27 cellular contexts compared by ENCODE assay signal in genomic region chr4:25878676-25879075, GRCh38. TPM values are rescaled to one million over a fixed set of nuclear protein-coding genes. Genes with fewer than 3 reads are reported as not detected.
DNase-seq lines count a peak whose midpoint lies in the region; ATAC-seq and TF ChIP-seq lines count a peak whose summit lies in the region.
"Had no signal": no experiment of that assay in that cellular context is flagged by ENCODE, and none has a peak within 500 bp of the region (broad histone marks: within the 10 kb centered on the region; RNA-seq: fewer than 3 reads in every experiment).

No MANE protein-coding gene starts in this region.

- no peaks in the 10 kb centered on the region for H3K36me3 ChIP-seq in BLaER1 treated with 17β-estradiol and CSF1 and Interleukin-3, amounts not matched to agents 10 nM and 100 nM
- H3K36me3 ChIP-seq in Karpas-422 (ENCODE audit: insufficient read depth, low read length) (no peaks in the 10 kb centered on the region), OCI-LY3 (replicated peaks; ENCODE audit: low read depth, low read length) (no peaks in the 10 kb centered on the region), mesenchymal stem cell (ENCODE audit: control insufficient read depth in 1 of 2, insufficient read depth in 2 of 2, low read depth in 1 of 2, low read length in 2 of 2) (no peaks in the 10 kb centered on the region), adrenal gland (replicated peaks in 1 of 2) (no peaks in the 10 kb centered on the region), upper lobe of right lung (no peaks in the 10 kb centered on the region)
- H3K36me3 ChIP-seq: BE2C, thoracic aorta, vagina had no signal

- no peak overlapping the region for H3K9ac ChIP-seq in BLaER1 treated with 17β-estradiol and CSF1 and Interleukin-3, amounts not matched to agents 10 nM and 100 nM
- H3K9ac ChIP-seq in Karpas-422 (ENCODE audit: low read length), result peak overlapping the region; percentile 67
- H3K9ac ChIP-seq in OCI-LY3 (ENCODE audit: low read length), result peak overlapping the region; percentile 64
- no peak overlapping the region for H3K9ac ChIP-seq in mesenchymal stem cell (ENCODE audit: low read length)

- no peaks in the 10 kb centered on the region for H3K4me1 Mint-ChIP-seq in activated T-cell treated with anti-CD3 and anti-CD28 coated beads, Interleukin-2, amount 50 U/mL, for 4 hours (ENCODE audit: low read depth)
- H3K4me1 Mint-ChIP-seq: activated naive CD4-positive, alpha-beta T cell treated with anti-CD3 and anti-CD28 coated beads, Interleukin-2, amount 10 ng/mL, durations not matched to agents 7 days and 5 days; T-cell had no signal

- no peak overlapping the region for H3K18ac ChIP-seq in mesenchymal stem cell (ENCODE audit: low read depth in 1 of 2, low read length in 2 of 2)

- 68% methylated on average over 7 of the region's 9 CpGs for WGBS in mesenchymal stem cell
- 46 to 64% (median 50%) methylated on average over 9 of the region's 9 CpGs for WGBS in adrenal gland, 4 donors

- no peak overlapping the region for H3K4ac ChIP-seq in mesenchymal stem cell (ENCODE audit: low read depth in 1 of 2, low read length in 2 of 2)

- no peaks in the 10 kb centered on the region for H3K79me2 ChIP-seq in Karpas-422 (ENCODE audit: low read length)
- no peaks in the 10 kb centered on the region for H3K79me2 ChIP-seq in OCI-LY3 (ENCODE audit: low read length)

- DNase-seq in Karpas-422, result peak; percentile 94
- DNase-seq in mesenchymal stem cell, result no peak
- no peak for DNase-seq in activated T-cell treated with anti-CD3 and anti-CD28 coated beads, Interleukin-2, amount 50 U/mL, for 4 hours
- DNase-seq in adrenal gland, result no peak
- DNase-seq in upper lobe of right lung, result no peak
- DNase-seq: activated CD4-positive, alpha-beta T cell treated with anti-CD3 and anti-CD28 coated beads, Interleukin-2, amount 50 U/mL, for 4 hours; activated naive CD4-positive, alpha-beta T cell treated with anti-CD3 and anti-CD28 coated beads, Interleukin-2, amount 10 ng/mL, durations not matched to agents 7 days and 5 days; amniotic stem cell; BE2C; DMS53; GDM1; HFFc6; left ventricle myocardium superior; midbrain; NCI-H1105 treated with DMSO at 0.1 percent for 48 hours; NCI-H2081; NCI-H226; NCI-H69; SHP77 treated with DMSO at 0.1 percent for 48 hours had no signal

- no peak overlapping the region for H2AK5ac ChIP-seq in mesenchymal stem cell (ENCODE audit: low read length, severe bottlenecking)

- TF ChIP-seq CTCF in OCI-LY3 (IDR thresholded peaks at IDR 0.05; ENCODE audit: low read depth, low read length) (no peak), adrenal gland (IDR thresholded peaks at IDR 0.05) (no peak), upper lobe of right lung (IDR thresholded peaks at IDR 0.05) (no peak)

- no peak overlapping the region for H3K4me3 Mint-ChIP-seq in activated T-cell treated with anti-CD3 and anti-CD28 coated beads, Interleukin-2, amount 50 U/mL, for 4 hours
- H3K4me3 Mint-ChIP-seq: activated naive CD4-positive, alpha-beta T cell treated with anti-CD3 and anti-CD28 coated beads, Interleukin-2, amount 10 ng/mL, durations not matched to agents 7 days and 5 days; HFFc6; natural killer cell treated with Interleukin-12 subunit alpha and Interleukin-12 subunit beta and Interleukin-15 and Interleukin-18, amount 100 ng/mL, for 72 hours; stimulated activated naive CD8-positive, alpha-beta T cell treated with anti-CD3 and anti-CD28 coated beads, Interleukin-15, Interleukin-2, amounts not matched to agents 100 ng/mL and 50 ng/mL, for 24 hours; T-cell had no signal

- no peak overlapping the region for H3K27ac ChIP-seq in BLaER1 treated with 17β-estradiol and CSF1 and Interleukin-3, amounts not matched to agents 10 nM and 100 nM
- H3K27ac ChIP-seq in Karpas-422 (ENCODE audit: low read length) (peak overlapping the region; percentile 99), OCI-LY3 (ENCODE audit: low read length) (peak overlapping the region; percentile 97), mesenchymal stem cell (ENCODE audit: low read length, poor library complexity, severe bottlenecking) (no peak overlapping the region), adrenal gland (no peak overlapping the region), upper lobe of right lung (no peak overlapping the region)
- H3K27ac ChIP-seq: thoracic aorta, vagina had no signal

- no peaks in the 10 kb centered on the region for H3K79me1 ChIP-seq in mesenchymal stem cell (replicated peaks; ENCODE audit: low read length, poor library complexity, severe bottlenecking)

- no peak overlapping the region for H4K91ac ChIP-seq in mesenchymal stem cell (ENCODE audit: low read length)

- peaks cover 27 to 68% (median 42%) of the 10 kb centered on the region in 10 experiments for H3K4me1 ChIP-seq in BLaER1 treated with 17β-estradiol and CSF1 and Interleukin-3, amounts not matched to agents 10 nM and 100 nM
- H3K4me1 ChIP-seq in Karpas-422 (ENCODE audit: low read length) (peaks cover 83% of the 10 kb centered on the region), OCI-LY3 (ENCODE audit: low read length) (peaks cover 80% of the 10 kb centered on the region), mesenchymal stem cell (ENCODE audit: control insufficient read depth, insufficient read depth, low read depth, low read length) (no peaks in the 10 kb centered on the region), adrenal gland (replicated peaks in 1 of 2) (peaks cover 0 to 5% of the 10 kb centered on the region in 2 donors), upper lobe of right lung (peaks cover 5% of the 10 kb centered on the region)
- H3K4me1 ChIP-seq: BE2C, vagina had no signal

- no peak for ATAC-seq in activated T-cell treated with anti-CD3 and anti-CD28 coated beads, Interleukin-2, amount 50 U/mL, for 4 hours
- no peak for ATAC-seq in HG03342 (IDR thresholded peaks at IDR 0.05; ENCODE audit: unreplicated experiment)
- ATAC-seq in upper lobe of right lung, result no peak
- ATAC-seq: natural killer cell treated with Interleukin-12 subunit alpha and Interleukin-12 subunit beta and Interleukin-15 and Interleukin-18, amount 100 ng/mL, for 72 hours; T-cell had no signal

- H3K36me3 Mint-ChIP-seq in activated T-cell treated with anti-CD3 and anti-CD28 coated beads, Interleukin-2, amount 50 U/mL, for 4 hours (ENCODE audit: insufficient read depth), result peaks cover 3% of the 10 kb centered on the region
- H3K36me3 Mint-ChIP-seq: activated naive CD4-positive, alpha-beta T cell treated with anti-CD3 and anti-CD28 coated beads, Interleukin-2, amount 10 ng/mL, durations not matched to agents 7 days and 5 days had no signal

- intact Hi-C loops in adrenal gland (cut with DNase I) (no loop called here), upper lobe of right lung (cut with DNase I) (no loop called here)

- no peak overlapping the region for H3K23ac ChIP-seq in mesenchymal stem cell (ENCODE audit: low read length in 2 of 2)

- no peaks in the 10 kb centered on the region for H3K9me2 ChIP-seq in Karpas-422 (replicated peaks; ENCODE audit: insufficient read depth, low read length)

- H3K4me2 ChIP-seq in BLaER1 treated with 17β-estradiol and CSF1 and Interleukin-3, amounts not matched to agents 10 nM and 100 nM, result peak overlapping the region in 8 of 11 experiments; percentile 4 to 76 (median 20); a peak in 11 of 22 replicates
- H3K4me2 ChIP-seq in Karpas-422 (ENCODE audit: low read depth, low read length, poor library complexity, severe bottlenecking) (peak overlapping the region; percentile 76), OCI-LY3 (ENCODE audit: low read length) (peak overlapping the region; percentile 69), mesenchymal stem cell (ENCODE audit: low read length, poor library complexity, severe bottlenecking) (no peak overlapping the region)

- peak overlapping the region; percentile 14 for H4K8ac ChIP-seq in mesenchymal stem cell (ENCODE audit: low read length)

- H3K4me3 ChIP-seq in BLaER1 treated with 17β-estradiol and CSF1 and Interleukin-3, amounts not matched to agents 10 nM and 100 nM, result no peak overlapping the region
- H3K4me3 ChIP-seq in Karpas-422 (ENCODE audit: low read length), result peak overlapping the region; percentile 48
- H3K4me3 ChIP-seq in OCI-LY3 (ENCODE audit: low read length), result peak overlapping the region; percentile 36
- no peak overlapping the region for H3K4me3 ChIP-seq in mesenchymal stem cell (ENCODE audit: insufficient read depth in 1 of 2, low read depth in 1 of 2, low read length in 2 of 2)
- no peak overlapping the region for H3K4me3 ChIP-seq in adrenal gland
- no peak overlapping the region for H3K4me3 ChIP-seq in upper lobe of right lung
- H3K4me3 ChIP-seq: thoracic aorta, vagina had no signal

- no peaks in the 10 kb centered on the region for H3K27me3 ChIP-seq in BLaER1 treated with 17β-estradiol and CSF1 and Interleukin-3, amounts not matched to agents 10 nM and 100 nM
- no peaks in the 10 kb centered on the region for H3K27me3 ChIP-seq in Karpas-422 (ENCODE audit: low read length)
- no peaks in the 10 kb centered on the region for H3K27me3 ChIP-seq in OCI-LY3 (ENCODE audit: low read depth, low read length)
- H3K27me3 ChIP-seq in mesenchymal stem cell (ENCODE audit: control insufficient read depth in 1 of 2, insufficient read depth in 1 of 2, low read length in 2 of 2), result no peaks in the 10 kb centered on the region
- H3K27me3 ChIP-seq in adrenal gland, result no peaks in the 10 kb centered on the region
- no peaks in the 10 kb centered on the region for H3K27me3 ChIP-seq in upper lobe of right lung
- H3K27me3 ChIP-seq: vagina had no signal

- H2BK120ac ChIP-seq in mesenchymal stem cell (ENCODE audit: low read depth, low read length), result no peak overlapping the region

- H3K9me3 Mint-ChIP-seq in activated T-cell treated with anti-CD3 and anti-CD28 coated beads, Interleukin-2, amount 50 U/mL, for 4 hours, result no peaks in the 10 kb centered on the region
- H3K9me3 Mint-ChIP-seq: activated naive CD4-positive, alpha-beta T cell treated with anti-CD3 and anti-CD28 coated beads, Interleukin-2, amount 10 ng/mL, durations not matched to agents 7 days and 5 days; HFFc6; natural killer cell treated with Interleukin-12 subunit alpha and Interleukin-12 subunit beta and Interleukin-15 and Interleukin-18, amount 100 ng/mL, for 72 hours; stimulated activated naive CD8-positive, alpha-beta T cell treated with anti-CD3 and anti-CD28 coated beads, Interleukin-15, Interleukin-2, amounts not matched to agents 100 ng/mL and 50 ng/mL, for 24 hours had no signal

- TF ChIP-seq POLR2A in adrenal gland (IDR thresholded peaks at IDR 0.05), result no peak

- H2BK5ac ChIP-seq in mesenchymal stem cell (ENCODE audit: low read depth, low read length, poor library complexity, severe bottlenecking), result no peak overlapping the region

- H2AFZ ChIP-seq in Karpas-422 (ENCODE audit: low read length) (no peak overlapping the region), OCI-LY3 (ENCODE audit: low read depth, low read length) (no peak overlapping the region; the same call in 1 of the 2 replicates), mesenchymal stem cell (ENCODE audit: low read depth, low read length) (no peak overlapping the region)

- H2BK15ac ChIP-seq in mesenchymal stem cell (ENCODE audit: low read depth, poor library complexity, severe bottlenecking), result no peak overlapping the region

- H2BK12ac ChIP-seq in mesenchymal stem cell (ENCODE audit: low read length in 2 of 2), result no peak overlapping the region

- no peaks in the 10 kb centered on the region for H3K9me3 ChIP-seq in BLaER1 treated with 17β-estradiol and CSF1 and Interleukin-3, amounts not matched to agents 10 nM and 100 nM (replicated peaks in 1 of 11)
- H3K9me3 ChIP-seq in Karpas-422 (ENCODE audit: low read length), result no peaks in the 10 kb centered on the region
- no peaks in the 10 kb centered on the region for H3K9me3 ChIP-seq in OCI-LY3 (ENCODE audit: insufficient read depth, low read length)
- H3K9me3 ChIP-seq in mesenchymal stem cell (ENCODE audit: control insufficient read depth, low read length), result no peaks in the 10 kb centered on the region
- H3K9me3 ChIP-seq in adrenal gland (replicated peaks in 1 of 3), result no peaks in the 10 kb centered on the region
- no peaks in the 10 kb centered on the region for H3K9me3 ChIP-seq in upper lobe of right lung
- H3K9me3 ChIP-seq: BE2C, thoracic aorta, vagina had no signal

- no peak overlapping the region for H3K14ac ChIP-seq in mesenchymal stem cell (ENCODE audit: low read length in 2 of 2)

- H3K27me3 Mint-ChIP-seq in activated T-cell treated with anti-CD3 and anti-CD28 coated beads, Interleukin-2, amount 50 U/mL, for 4 hours (ENCODE audit: low read depth), result no peaks in the 10 kb centered on the region
- H3K27me3 Mint-ChIP-seq: activated naive CD4-positive, alpha-beta T cell treated with anti-CD3 and anti-CD28 coated beads, Interleukin-2, amount 10 ng/mL, durations not matched to agents 7 days and 5 days had no signal

- no peaks in the 10 kb centered on the region for H4K20me1 ChIP-seq in BLaER1 treated with 17β-estradiol and CSF1 and Interleukin-3, amounts not matched to agents 10 nM and 100 nM
- H4K20me1 ChIP-seq in Karpas-422 (ENCODE audit: insufficient read depth, low read depth, low read length) (no peaks in the 10 kb centered on the region), OCI-LY3 (ENCODE audit: insufficient read depth, low read length) (no peaks in the 10 kb centered on the region)

RNA-seq across cellular contexts. Expression of gene SEL1L3, which starts 15.9 kb away (rescaled TPM):
- 222 and 271 TPM in 2 replicates for total RNA-seq in Karpas-422 (2014; rRNA removed; shearing (Covaris generic); ENCODE audit: low replicate concordance)
- 27.4 TPM for polyA plus RNA-seq in mesenchymal stem cell (2013, experiment 1 of 2)
- 25.2 TPM for polyA plus RNA-seq in mesenchymal stem cell (2013, experiment 2 of 2)
- 10 to 100 TPM; 13.7 to 21.9 (median 19.1) TPM for total RNA-seq in activated T-cell treated with anti-CD3 and anti-CD28 coated beads, Interleukin-2, amount 50 U/mL, for 4 hours
- total RNA-seq in adrenal gland (10 to 100 TPM in 4 of 8 donors, 1 to 10 TPM in 4; 2.3 to 23.7 (median 8.6) TPM), upper lobe of right lung (69.2 TPM)
- polyA plus RNA-seq in adrenal gland, result 10 to 100 TPM in 1 of 3 donors, 1 to 10 TPM in 2; 2.7 to 14.2 (median 2.8) TPM

RNA-seq across cellular contexts. Expression of gene SMIM20, which starts 35.3 kb away (rescaled TPM):
- 53.2 and 85.2 TPM in 2 replicates for total RNA-seq in Karpas-422 (2014; rRNA removed; shearing (Covaris generic); ENCODE audit: low replicate concordance)
- polyA plus RNA-seq in mesenchymal stem cell (2013, experiment 1 of 2), result 35.6 TPM
- 36.3 TPM for polyA plus RNA-seq in mesenchymal stem cell (2013, experiment 2 of 2)
- 10 to 100 TPM; 18.9 to 22.7 (median 19.5) TPM for total RNA-seq in activated T-cell treated with anti-CD3 and anti-CD28 coated beads, Interleukin-2, amount 50 U/mL, for 4 hours
- 10 to 100 TPM; 32.7 to 62.8 (median 40.6) TPM for total RNA-seq in adrenal gland
- polyA plus RNA-seq in adrenal gland, result 10 to 100 TPM; 22.9 to 52.9 (median 28.6) TPM
- total RNA-seq in upper lobe of right lung, result 25.2 TPM

Comparison
In these comparisons a context has a peak if more than half of its experiments do, and no peak if none do; other contexts are left out.
1. H3K27ac ChIP-seq: peak in Karpas-422 (single experiment) and OCI-LY3 (single experiment); none in BLaER1 treated with 17β-estradiol and CSF1 and Interleukin-3, amounts not matched to agents 10 nM and 100 nM (0 of 11), mesenchymal stem cell (single experiment), adrenal gland (0 of 5) and upper lobe of right lung (single experiment).
2. H3K4me3 ChIP-seq: peak in Karpas-422 (single experiment) and OCI-LY3 (single experiment); none in BLaER1 treated with 17β-estradiol and CSF1 and Interleukin-3, amounts not matched to agents 10 nM and 100 nM (0 of 10), mesenchymal stem cell (0 of 2), adrenal gland (0 of 4) and upper lobe of right lung (single experiment).
3. H3K9ac ChIP-seq: peak in Karpas-422 (single experiment) and OCI-LY3 (single experiment); none in BLaER1 treated with 17β-estradiol and CSF1 and Interleukin-3, amounts not matched to agents 10 nM and 100 nM (0 of 11) and mesenchymal stem cell (single experiment).